8 cellular contexts compared by ENCODE assay signal in the genomic region with DNA sequence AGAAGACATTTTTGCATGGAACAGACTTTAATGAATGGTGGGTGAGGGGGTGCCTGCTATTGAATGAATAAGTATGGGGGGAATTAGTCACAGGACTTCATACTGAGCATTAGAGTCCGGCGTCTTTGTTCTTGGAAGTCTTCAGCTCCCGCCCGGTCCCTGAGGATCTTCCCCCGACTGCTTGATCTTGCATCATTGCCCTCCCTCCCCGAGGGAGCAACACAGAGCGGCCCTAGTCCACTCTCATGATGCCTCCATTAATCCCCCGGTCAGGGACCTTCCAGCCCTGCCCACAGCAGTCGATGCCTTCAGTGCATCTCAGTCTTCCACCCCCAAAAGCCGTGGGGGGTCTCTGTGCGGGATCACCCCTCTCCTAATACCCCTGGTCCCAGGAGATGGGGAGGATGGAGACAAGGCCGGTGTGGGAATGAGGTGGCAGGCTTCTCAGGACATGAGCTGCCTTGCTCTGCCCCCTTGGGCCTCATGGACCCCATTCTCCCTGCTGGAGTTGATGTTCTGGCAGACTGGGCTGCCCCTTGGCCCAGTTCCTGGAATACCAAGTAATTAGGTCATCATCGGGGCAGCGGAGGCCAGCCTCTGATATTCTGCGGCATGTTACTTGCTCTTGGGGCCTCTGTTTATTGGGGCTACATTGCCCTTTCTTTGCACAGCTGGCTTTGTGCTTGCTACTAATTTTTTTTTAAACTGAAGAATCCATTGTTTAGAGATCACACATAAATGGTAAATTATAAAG.
DNase-seq lines count a peak whose midpoint lies in the region; ATAC-seq and TF ChIP-seq lines count a peak whose summit lies in the region.
"Not testable (repeated sequence)": the region's sequence is repeated elsewhere in the genome, so short reads cannot be mapped to it uniquely, and the experiment has no call there.

No MANE protein-coding gene starts in this region.

- not testable (repeated sequence) for H2AFZ ChIP-seq in fibroblast of lung (ENCODE audit: low read length)

- 76% methylated on average over 12 to 14 of the region's 15 CpGs for WGBS in aorta, 2 donors

- H3K4me3 ChIP-seq in fibroblast of lung (replicated peaks in 1 of 4; ENCODE audit: control extremely low read depth in 1 of 4, insufficient read depth in 1 of 4, low read depth in 3 of 4, low read length in 4 of 4); aorta (ENCODE audit: low read length in 2 of 2): not testable (repeated sequence)

- H3K27me3 ChIP-seq in fibroblast of lung (ENCODE audit: control insufficient read depth, insufficient read depth, low read length); aorta (ENCODE audit: control insufficient read depth in 1 of 2, insufficient read depth in 2 of 2, low read length in 1 of 2): not testable (repeated sequence)

- not testable (repeated sequence) for H3K9ac ChIP-seq in fibroblast of lung (ENCODE audit: insufficient read depth, low read length)

- H3K9me3 ChIP-seq in fibroblast of lung (ENCODE audit: control insufficient read depth, insufficient read depth, low read depth, low read length); aorta (ENCODE audit: control insufficient read depth, low read length): not testable (repeated sequence)

- intact Hi-C loops in Right ventricle myocardium inferior (cut with DNase I); posterior vena cava (cut with DNase I); aorta (cut with DNase I): not testable (repeated sequence)

- DNase-seq in Ammon's horn (ENCODE audit: low spot score): peak; percentile 48
- peak; percentile 15 for DNase-seq in LHCN-M2 (ENCODE audit: low read depth)
- DNase-seq in astrocyte of the hippocampus (ENCODE audit: low read depth, low spot score): peak; percentile 71
- DNase-seq in fibroblast of lung (ENCODE audit: low read depth in 2 of 2): peak; percentile 50 to 78
- peak; percentile 70 for DNase-seq in Right ventricle myocardium inferior (ENCODE audit: missing footprints)
- DNase-seq in islet precursor cell: peak; percentile 52
- DNase-seq in posterior vena cava (ENCODE audit: low spot score): peak; percentile 80
- DNase-seq in aorta: not testable (repeated sequence)

- not testable (repeated sequence) for H3K4me2 ChIP-seq in fibroblast of lung (ENCODE audit: extremely low read depth, insufficient read depth, low read length)

- not testable (repeated sequence) for H3K36me3 ChIP-seq in fibroblast of lung (ENCODE audit: control insufficient read depth, insufficient read depth, low read length); aorta (ENCODE audit: control insufficient read depth in 1 of 2, insufficient read depth in 2 of 2, low read length in 1 of 2)

- not testable (repeated sequence) for TF ChIP-seq CTCF in fibroblast of lung (conservative IDR thresholded peaks at IDR 0.05 in 1 of 2, IDR thresholded peaks at IDR 0.05 in 1 of 2; ENCODE audit: low read depth in 1 of 2, low read length in 2 of 2)

- not testable (repeated sequence) for H3K4me1 ChIP-seq in fibroblast of lung (ENCODE audit: control insufficient read depth, extremely low read depth, insufficient read depth, low read length); aorta (ENCODE audit: control insufficient read depth in 1 of 2, insufficient read depth in 2 of 2, low read length in 2 of 2)

- H4K20me1 ChIP-seq in fibroblast of lung (ENCODE audit: control insufficient read depth, extremely low read depth, insufficient read depth, low read length): not testable (repeated sequence)

- not testable (repeated sequence) for H3K79me2 ChIP-seq in fibroblast of lung (ENCODE audit: control insufficient read depth, insufficient read depth, low read length)

- H3K27ac ChIP-seq in fibroblast of lung (ENCODE audit: insufficient read depth, low read length); aorta (ENCODE audit: low read depth in 1 of 2, low read length in 2 of 2): not testable (repeated sequence)

- ATAC-seq in Right ventricle myocardium inferior (peak; percentile 63), aorta (ENCODE audit: low FRiP score) (peak; percentile 24)
